ENCODE assay signal across 9 cellular contexts in the genomic region with DNA sequence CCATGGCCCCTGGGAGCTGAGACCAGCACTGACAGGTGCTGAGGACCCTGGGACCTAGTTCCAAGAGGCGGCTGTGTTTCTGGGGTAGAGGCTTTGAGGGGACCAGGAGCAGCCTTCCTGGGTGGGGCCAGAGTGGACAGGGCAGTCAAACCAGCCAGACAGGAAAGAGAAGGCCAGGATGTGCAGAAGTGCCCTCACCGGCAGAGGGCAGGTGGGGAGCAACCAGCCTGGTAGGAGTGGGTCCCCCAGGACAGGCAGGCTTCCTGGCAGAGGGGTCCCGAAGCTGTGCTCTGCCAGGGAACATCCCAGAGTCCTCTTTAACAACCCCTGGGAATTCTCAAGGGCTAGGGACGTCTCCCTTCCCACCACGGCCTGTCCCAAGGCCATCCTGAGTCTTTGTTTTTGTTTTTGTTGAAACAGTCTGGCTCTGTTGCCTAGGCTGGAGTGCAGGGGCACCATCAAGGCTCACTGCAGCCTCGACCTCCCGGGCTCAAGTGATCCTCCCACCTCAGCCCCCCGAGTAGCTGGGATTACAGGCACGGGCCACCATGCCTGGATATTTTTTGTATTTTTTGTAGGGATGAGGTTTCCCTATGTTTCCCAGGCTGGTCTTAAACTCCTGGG. TPM values are rescaled to one million over a fixed set of nuclear protein-coding genes. Genes with fewer than 3 reads are reported as not detected.
DNase-seq lines count a peak whose midpoint lies in the region; ATAC-seq and TF ChIP-seq lines count a peak whose summit lies in the region.
"Had no signal": no experiment of that assay in that cellular context is flagged by ENCODE, and none has a peak within 500 bp of the region (broad histone marks: within the 10 kb centered on the region; RNA-seq: fewer than 3 reads in every experiment).

No MANE protein-coding gene starts in this region.

- no peaks in the 10 kb centered on the region for H3K27me3 ChIP-seq in left ventricle myocardium inferior (ENCODE audit: low read depth)

- H3K4me1 Mint-ChIP-seq in CD14-positive monocyte = peaks cover 15% of the 10 kb centered on the region

- DNase-seq in CD14-positive monocyte (ENCODE audit: low spot score) (no peak), NCI-H510A treated with DMSO at 0.1 percent for 48 hours (lab: John Stamatoyannopoulos, UW) (peak; percentile 35), left ventricle myocardium inferior (no peak), CD1c-positive myeloid dendritic cell (ENCODE audit: extremely low spot score) (no peak)
- DNase-seq: activated naive CD4-positive, alpha-beta T cell; hippocampal formation had no signal

- H3K36me3 ChIP-seq in left ventricle myocardium inferior = no peaks in the 10 kb centered on the region

- intact Hi-C loops in CD14-positive monocyte (cut with micrococcal nuclease) = loop anchor here in 1 of 2 donors (10.0 kb wide), 1 partner anchor 88 kb away; no protein-coding TSS in a partner anchor
- intact Hi-C loops in left ventricle myocardium inferior (cut with micrococcal nuclease) = no loop called here

- no peak overlapping the region for H3K27ac Mint-ChIP-seq in CD14-positive monocyte

- no peak overlapping the region for H3K27ac ChIP-seq in left ventricle myocardium inferior (replicated peaks)
- H3K27ac ChIP-seq: SK-N-MC had no signal

- H3K4me3 ChIP-seq in left ventricle myocardium inferior = no peak overlapping the region
- H3K4me3 ChIP-seq: SK-N-MC had no signal

- H3K9me3 Mint-ChIP-seq in CD14-positive monocyte = peaks cover 0 to 2% (median 0%) of the 10 kb centered on the region in 7 donors

- peaks cover 3% of the 10 kb centered on the region for H3K4me1 ChIP-seq in left ventricle myocardium inferior

- no peaks in the 10 kb centered on the region for H3K36me3 Mint-ChIP-seq in CD14-positive monocyte

- ATAC-seq in GM21526 (IDR thresholded peaks at IDR 0.05; ENCODE audit: low FRiP score, unreplicated experiment) = no peak
- ATAC-seq in GM19463 (IDR thresholded peaks at IDR 0.05; ENCODE audit: unreplicated experiment) = no peak

- H3K4me3 Mint-ChIP-seq in CD14-positive monocyte = no peak overlapping the region

- H3K27me3 Mint-ChIP-seq in CD14-positive monocyte (ENCODE audit: low read depth in 3 of 3) = peaks cover 1 to 16% (median 5%) of the 10 kb centered on the region in 3 donors

- TF ChIP-seq CTCF in CD14-positive monocyte (IDR thresholded peaks at IDR 0.05) (peak; percentile 15), left ventricle myocardium inferior (IDR thresholded peaks at IDR 0.05; ENCODE audit: borderline replicate concordance) (peak; percentile 46)

- no peaks in the 10 kb centered on the region for H3K9me3 ChIP-seq in left ventricle myocardium inferior (replicated peaks)

RNA-seq across cellular contexts. Expression of a gene that starts 3.0 kb away (rescaled TPM):
- polyA plus RNA-seq in CD14-positive monocyte = not detected
- not detected for total RNA-seq in left ventricle myocardium inferior

RNA-seq across cellular contexts. Expression of a gene that starts 20.2 kb away (rescaled TPM):
- polyA plus RNA-seq in CD14-positive monocyte = under 1 TPM in 1 of 2 donors, not detected in 1; 0.13 TPM
- total RNA-seq in left ventricle myocardium inferior = 3.3 TPM

RNA-seq across cellular contexts. Expression of a gene that starts 32.8 kb away (rescaled TPM):
- 10 to 100 TPM; 21.0 to 21.6 TPM for polyA plus RNA-seq in CD14-positive monocyte
- 9.2 TPM for total RNA-seq in left ventricle myocardium inferior

RNA-seq across cellular contexts. Expression of a gene that starts 44.5 kb away (rescaled TPM):
- 100 to 1,000 TPM; 168 to 170 TPM for polyA plus RNA-seq in CD14-positive monocyte
- total RNA-seq in left ventricle myocardium inferior = 156 TPM

RNA-seq across cellular contexts. Expression of a gene that starts 44.8 kb away (rescaled TPM):
- 1 to 10 TPM; 7.6 to 8.0 TPM for polyA plus RNA-seq in CD14-positive monocyte
- 166 TPM for total RNA-seq in left ventricle myocardium inferior
